In the genomic region with DNA sequence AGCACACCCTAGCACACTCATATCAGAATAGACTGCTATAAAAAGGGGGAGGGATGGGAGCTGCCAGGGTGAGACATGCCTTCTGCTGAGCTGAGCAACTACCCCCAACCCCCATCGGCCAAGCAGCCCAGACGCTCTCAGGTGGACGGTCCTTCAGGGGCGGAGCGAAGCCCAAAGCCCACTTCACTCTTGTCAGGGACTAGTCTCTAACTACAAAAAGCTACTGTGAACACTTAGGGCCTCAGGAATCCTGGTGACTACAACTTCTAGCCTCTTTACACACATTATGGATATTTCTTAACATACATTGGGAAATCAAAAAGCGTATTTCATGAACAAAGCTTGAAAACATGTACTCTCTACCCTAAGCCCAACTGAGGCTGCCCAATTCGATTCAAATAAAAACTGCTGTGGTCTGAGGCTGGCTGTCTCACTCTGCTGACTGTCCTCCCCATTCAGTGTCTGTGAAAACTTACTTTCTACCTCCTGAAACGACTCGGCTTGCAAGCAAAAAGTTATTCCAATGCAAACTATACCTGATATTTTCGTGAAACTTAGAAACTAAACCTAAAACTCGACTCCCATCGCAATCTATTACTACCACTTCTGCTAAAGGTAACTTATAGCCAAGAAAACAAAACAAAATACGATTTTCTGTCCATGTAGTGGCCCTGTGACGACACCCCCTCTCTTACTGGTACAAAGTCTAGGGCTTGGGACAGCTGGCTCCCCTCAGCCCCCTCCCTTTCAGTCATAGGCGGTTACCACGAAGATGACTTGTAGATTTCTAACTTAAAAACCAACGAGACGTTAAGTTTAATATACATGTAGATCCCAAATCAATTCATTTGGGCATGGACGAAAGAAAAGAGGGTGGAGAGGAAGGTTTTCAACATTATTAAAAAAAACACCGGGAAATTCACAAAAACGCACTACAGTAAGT, we compare ENCODE assay signal across 8 cellular contexts. TPM values are rescaled to one million over a fixed set of nuclear protein-coding genes. Genes with fewer than 3 reads are reported as not detected.
A peak's percentile ranks its signal among the peaks of the same experiment; 100 is the strongest.
DNase-seq lines count a peak whose midpoint lies in the region; ATAC-seq, FAIRE-seq and TF ChIP-seq lines count a peak whose summit lies in the region.

No MANE protein-coding gene starts in this region.

- H3K4me1 ChIP-seq in A549 (peaks cover 59% of the 10 kb centered on the region), OCI-LY1 (ENCODE audit: insufficient read depth, low read length, severe bottlenecking) (peaks cover 77% of the 10 kb centered on the region), K562 (replicated peaks in 1 of 2; ENCODE audit: control insufficient read depth in 2 of 2, insufficient read depth in 2 of 2, low read length in 2 of 2) (peaks cover 12 to 48% of the 10 kb centered on the region in 2 experiments)

- H4K20me1 ChIP-seq in OCI-LY1 (ENCODE audit: insufficient read depth, low read length): peaks cover 4% of the 10 kb centered on the region; the same call in 1 of the 2 replicates
- peaks cover 29% of the 10 kb centered on the region for H4K20me1 ChIP-seq in K562 (replicated peaks; ENCODE audit: control insufficient read depth, insufficient read depth, low read length)

- BruUV-seq in K562 (replicated peaks; lab: Mats Ljungman, UMichigan): TSS peak; percentile 45

- TF ChIP-seq POLR2A in A549 (IDR thresholded peaks at IDR 0.05; ENCODE audit: low read length) (no peak), K562 (conservative IDR thresholded peaks at IDR 0.05) (no peak)

- no peak for TF ChIP-seq RAD21 in A549 (conservative IDR thresholded peaks at IDR 0.05 in 1 of 2, IDR thresholded peaks at IDR 0.05 in 1 of 2)
- no peak; a peak in 1 of 4 replicates for TF ChIP-seq RAD21 in K562 (CRISPR knock-in tag; conservative IDR thresholded peaks at IDR 0.05 in 1 of 2, IDR thresholded peaks at IDR 0.05 in 1 of 2)

- in situ Hi-C loops in K562 (cut with MboI): no loop called here

- H3K27ac ChIP-seq in A549 (peak overlapping the region; percentile 93 to 99), OCI-LY1 (ENCODE audit: low read depth, low read length, poor library complexity, severe bottlenecking) (peak overlapping the region; percentile 88), K562 (ENCODE audit: extremely low read depth, low read depth, low read length) (peak overlapping the region; percentile 96)

- H3K9me3 ChIP-seq in A549: no peaks in the 10 kb centered on the region
- no peaks in the 10 kb centered on the region for H3K9me3 ChIP-seq in OCI-LY1 (ENCODE audit: low read length)
- H3K9me3 ChIP-seq in K562 (replicated peaks; ENCODE audit: control insufficient read depth, insufficient read depth, low read depth, low read length): no peaks in the 10 kb centered on the region

- DNase-seq in A549 (ENCODE audit: low read depth in 1 of 2, low spot score in 1 of 2) (peak; percentile 51 to 54), GM18507 (ENCODE audit: extremely low spot score, insufficient read length, low read depth) (no peak), K562 (ENCODE audit: extremely low read depth in 1 of 4, low spot score in 3 of 4) (peak in 2 of 4 experiments; percentile 60 to 72), kidney glomerular epithelial cell (lab: John Stamatoyannopoulos, UW) (peak; percentile 70), inferior parietal cortex (ENCODE audit: extremely low spot score) (no peak)
- peak; percentile 47 for DNase-seq in stimulated activated naive CD8-positive, alpha-beta T cell treated with anti-CD3 and anti-CD28 coated beads, Interleukin-15, Interleukin-2, amounts not matched to agents 100 U/mL and 50 U/mL, for 24 hours

- WGBS in A549 (ENCODE audit: missing lambda C conversion rate): 2% methylated on average over 21 of the region's 21 CpGs
- WGBS in K562 (ENCODE audit: insufficient coverage, low coverage, missing lambda C conversion rate): under 1% methylated on average over 21 of the region's 21 CpGs

- CTCF ChIA-PET in A549 (lab: Yijun Ruan, JAX) (interaction anchor here (0.6 to 6.4 kb wide), 28 partner anchors 8 to 921 kb away, joined by 3 to 50 read pairs (median 5); no protein-coding TSS in a partner anchor), K562 (lab: Yijun Ruan, JAX; ENCODE audit: low intra/inter-chr PET ratio) (no interaction called here)

- POLR2A ChIA-PET in A549 (lab: Yijun Ruan, JAX) (interaction anchor here (1.0 to 6.0 kb wide), 21 partner anchors 8 to 216 kb away, joined by 3 to 172 read pairs (median 10); a partner anchor contains a TSS), K562 (lab: Yijun Ruan, JAX) (interaction anchor here (0.5 to 4.7 kb wide), 26 partner anchors 8 to 1141 kb away, joined by 3 to 39 read pairs (median 4); a partner anchor contains a TSS)

- TF ChIP-seq EP300 in A549 (IDR thresholded peaks at IDR 0.05): no peak
- no peak for TF ChIP-seq EP300 in K562 (IDR thresholded peaks at IDR 0.05; ENCODE audit: low read length)

- no peak overlapping the region for H2AFZ ChIP-seq in OCI-LY1 (ENCODE audit: low read length)
- no peak overlapping the region; the same call in 1 of the 2 replicates for H2AFZ ChIP-seq in K562 (ENCODE audit: low read depth, low read length)

- no peaks in the 10 kb centered on the region for H3K9me1 ChIP-seq in K562 (ENCODE audit: control insufficient read depth, insufficient read depth, low read length)

- peaks cover 12% of the 10 kb centered on the region for H3F3A ChIP-seq in OCI-LY1 (ENCODE audit: insufficient read depth, low read length)

- FAIRE-seq in A549 (lab: Jason Lieb, UNC) (no peak), GM18507 (lab: Jason Lieb, UNC) (peak; percentile 79), K562 (lab: Jason Lieb, UNC) (peak; percentile 29)

- H3K4me3 ChIP-seq in A549 (peak overlapping the region; percentile 80), OCI-LY1 (ENCODE audit: low read depth, low read length, poor library complexity, severe bottlenecking) (peak overlapping the region; percentile 93), K562 (peak overlapping the region; percentile 91)

- H3K36me3 ChIP-seq in OCI-LY1 (ENCODE audit: insufficient read depth, low read length): no peaks in the 10 kb centered on the region
- no peaks in the 10 kb centered on the region for H3K36me3 ChIP-seq in K562 (ENCODE audit: control insufficient read depth, insufficient read depth, low read length)

- intact Hi-C loops in K562 (cut with micrococcal nuclease): loop anchor here (2.0 kb wide), 1 partner anchor 98 kb away; no protein-coding TSS in a partner anchor

- H3K79me2 ChIP-seq in OCI-LY1 (ENCODE audit: insufficient read depth, low read length) (peaks cover 57% of the 10 kb centered on the region), K562 (ENCODE audit: control insufficient read depth, insufficient read depth, low read length) (peaks cover 61% of the 10 kb centered on the region)

- TF ChIP-seq CTCF in A549 (IDR thresholded peaks at IDR 0.05) (no peak), OCI-LY1 (IDR thresholded peaks at IDR 0.05; ENCODE audit: low read length) (no peak), K562 (IDR thresholded peaks at IDR 0.05 in 2 of 3, conservative IDR thresholded peaks at IDR 0.05 in 1 of 3; ENCODE audit: insufficient read depth in 2 of 3, low read depth in 1 of 3, low read length in 3 of 3) (no peak)

- H3K4me2 ChIP-seq in A549 (peak overlapping the region; percentile 89), OCI-LY1 (ENCODE audit: low read length) (peak overlapping the region; percentile 86), K562 (ENCODE audit: insufficient read depth, low read length) (peak overlapping the region; percentile 84)

- ATAC-seq in A549 (peak; percentile 12 to 42; a peak in 4 of 6 replicates), K562 (peak; percentile 42), HG02840 (IDR thresholded peaks at IDR 0.05; ENCODE audit: low FRiP score, unreplicated experiment) (no peak)
- ATAC-seq in stimulated activated naive CD8-positive, alpha-beta T cell treated with anti-CD3 and anti-CD28 coated beads, Interleukin-15, Interleukin-2, amounts not matched to agents 100 U/mL and 50 U/mL, for 24 hours: no peak

- H3K27me3 ChIP-seq in OCI-LY1 (ENCODE audit: insufficient read depth, low read length) (no peaks in the 10 kb centered on the region), K562 (ENCODE audit: control insufficient read depth in 2 of 2, insufficient read depth in 2 of 2, low read length in 2 of 2) (no peaks in the 10 kb centered on the region)

- H3K9ac ChIP-seq in OCI-LY1 (ENCODE audit: low read length) (peak overlapping the region; percentile 96), K562 (ENCODE audit: insufficient read depth in 1 of 2, low read depth in 2 of 2, low read length in 2 of 2) (peak overlapping the region; percentile 71 to 96)

- H3K9me2 ChIP-seq in OCI-LY1 (ENCODE audit: low read depth, low read length): no peaks in the 10 kb centered on the region

TF ChIP-seq in A549, 52 proteins besides CTCF, POLR2A, EP300 and RAD21 (continues in another document):
- TF ChIP-seq HOXB13 (CRISPR knock-in tag; IDR thresholded peaks at IDR 0.05; ENCODE audit: low read depth) (no peak), TFCP2L1 (CRISPR knock-in tag; IDR thresholded peaks at IDR 0.05) (0 out of 2 replicates have a peak, but pooled peaks have one; percentile 28)

TF ChIP-seq in K562, 482 proteins besides CTCF, POLR2A, EP300 and RAD21 (continues in another document):
- TF ChIP-seq TCFL5 (CRISPR knock-in tag; conservative IDR thresholded peaks at IDR 0.05): no peak
- TF ChIP-seq EGR1 (conservative IDR thresholded peaks at IDR 0.05): no peak

RNA-seq across cellular contexts. Expression of a gene that starts 1.2 kb away (rescaled TPM):
- polyA plus RNA-seq in A549 (2011; rRNA removed) (11.8 and 14.0 TPM in 2 replicates), A549 (2017; fragmentation: RNase III; extraction: RNeasy Plus Mini Kit Qiagen cat#74134 plus additional on column Dnase treatment) (11.8 to 13.1 TPM (median 12.2 TPM) in 3 replicates), K562 (2011; rRNA removed) (5.9 and 6.6 TPM in 2 replicates), K562 (2014; fragmentation: Illumina TruSeq; extraction: Trizol) (9.4 and 12.5 TPM in 2 replicates), K562 (2014; fragmentation: Nextera tagmentation; extraction: Ambion mirVana) (1 to 10 TPM; 3.0 to 3.4 TPM), K562 (2014; rRNA removed) (6.3 and 7.5 TPM in 2 replicates)
- 7.3 and 9.6 TPM in 2 replicates for polyA plus RNA-seq in A549 (2012; cell fraction: cytosol; rRNA removed)
- polyA plus RNA-seq in A549 (2012; cell fraction: nucleus; rRNA removed): 4.0 and 6.0 TPM in 2 replicates
- 14.4 and 16.4 TPM in 2 replicates for polyA minus RNA-seq in A549 (2011; rRNA and poly(A)+ RNA removed)
- 9.0 and 18.6 TPM in 2 replicates for total RNA-seq in K562 (2011; cell fraction: chromatin; rRNA removed; ENCODE audit: low replicate concordance)
- 8.2 and 9.5 TPM in 2 replicates for total RNA-seq in K562 (2011; cell fraction: nucleolus; rRNA removed)
- total RNA-seq in K562 (2011; cell fraction: nucleoplasm; rRNA removed): 17.8 and 37.0 TPM in 2 replicates
- total RNA-seq in K562 (2014; rRNA removed) (5.3 and 5.9 TPM in 2 replicates), K562 (2014; rRNA removed; fragmentation: Illumina TruSeq; extraction: Trizol) (5.7 and 6.1 TPM in 2 replicates), K562 (2015; rRNA removed; fragmentation: Illumina TruSeq; extraction: Trizol) (6.5 and 7.1 TPM in 2 replicates), K562 (2021) (11.3 and 11.6 TPM in 2 replicates)
- polyA plus RNA-seq in K562 (2011; cell fraction: cytosol; rRNA removed): 6.1 and 8.2 TPM in 2 replicates
- 5.4 and 7.0 TPM in 2 replicates for polyA plus RNA-seq in K562 (2011; cell fraction: nucleus; rRNA removed)
- 10.7 and 11.1 TPM in 2 replicates for polyA plus RNA-seq in K562 (2012)
- 11.4 and 12.5 TPM in 2 replicates for polyA minus RNA-seq in K562 (2011; rRNA and poly(A)+ RNA removed)
- 5.9 and 8.6 TPM in 2 replicates for polyA minus RNA-seq in K562 (2011; cell fraction: cytosol; rRNA and poly(A)+ RNA removed)
- 7.7 and 10.0 TPM in 2 replicates for polyA minus RNA-seq in K562 (2011; cell fraction: nucleus; rRNA and poly(A)+ RNA removed)

Comparison
In these comparisons a context has a peak if more than half of its experiments do, and no peak if none do; other contexts are left out.
1. ATAC-seq: peak in A549 (2 of 2) and K562 (single experiment); none in stimulated activated naive CD8-positive, alpha-beta T cell treated with anti-CD3 and anti-CD28 coated beads, Interleukin-15, Interleukin-2, amounts not matched to agents 100 U/mL and 50 U/mL, for 24 hours (single experiment) and HG02840 (single experiment).
2. DNase-seq: peak in A549 (2 of 2), kidney glomerular epithelial cell (single experiment) and stimulated activated naive CD8-positive, alpha-beta T cell treated with anti-CD3 and anti-CD28 coated beads, Interleukin-15, Interleukin-2, amounts not matched to agents 100 U/mL and 50 U/mL, for 24 hours (single experiment); none in GM18507 (single experiment) and inferior parietal cortex (single experiment).
3. Peak in every context shown above with its lines, with median percentiles within 50 percentile points of each other: H3K27ac ChIP-seq, H3K4me2 ChIP-seq and H3K4me3 ChIP-seq.